ENCODE assay signal across 1 cellular context in genomic region chr11:18000760-18001159, GRCh38.
TF ChIP-seq lines count a peak whose summit lies in the region.

No MANE protein-coding gene starts in this region.

TF ChIP-seq in HepG2, 621 proteins besides CTCF, POLR2A, EP300 and RAD21 (continued from another document):
- TF ChIP-seq ARID5B (CRISPR knock-in tag; IDR thresholded peaks at IDR 0.05) (peak; percentile 88), ZNF121 (CRISPR knock-in tag; IDR thresholded peaks at IDR 0.05) (no peak; the same call in 1 of the 2 replicates), PATZ1 (CRISPR knock-in tag; IDR thresholded peaks at IDR 0.05) (0 out of 2 replicates have a peak, but pooled peaks have one; percentile 65), NCOA1 (CRISPR knock-in tag; IDR thresholded peaks at IDR 0.05) (no peak), ZNF225 (CRISPR knock-in tag; IDR thresholded peaks at IDR 0.05) (no peak), MYNN (CRISPR knock-in tag; IDR thresholded peaks at IDR 0.05; ENCODE audit: low read depth) (0 out of 2 replicates have a peak, but pooled peaks have one; percentile 55), CCDC6 (CRISPR knock-in tag; IDR thresholded peaks at IDR 0.05) (no peak), AGO1 (IDR thresholded peaks at IDR 0.05; ENCODE audit: low read depth, low read length, poor library complexity, severe bottlenecking) (no peak), ATAD3A (CRISPR knock-in tag; IDR thresholded peaks at IDR 0.05) (no peak), CREB1 (IDR thresholded peaks at IDR 0.05) (peak; percentile 60), CREB1 (CRISPR knock-in tag; IDR thresholded peaks at IDR 0.05) (peak; percentile 72), ZNF556 (CRISPR knock-in tag; IDR thresholded peaks at IDR 0.05; ENCODE audit: borderline replicate concordance) (no peak), ZNF772 (CRISPR knock-in tag; IDR thresholded peaks at IDR 0.05) (no peak), ATF4 (CRISPR knock-in tag; IDR thresholded peaks at IDR 0.05) (peak in 1 of 2 experiments; percentile 60; a peak in 2 of 4 replicates), SKIL (CRISPR knock-in tag; IDR thresholded peaks at IDR 0.05; ENCODE audit: borderline replicate concordance) (peak; percentile 61; the same call in 1 of the 2 replicates), FOXA3 (CRISPR knock-in tag; IDR thresholded peaks at IDR 0.05) (peak; percentile 91), TFAP4 (IDR thresholded peaks at IDR 0.05; ENCODE audit: borderline replicate concordance, low read depth) (peak; percentile 96), EED (CRISPR knock-in tag; IDR thresholded peaks at IDR 0.05) (no peak), ATF7-NPFF (CRISPR knock-in tag; IDR thresholded peaks at IDR 0.05; ENCODE audit: low read depth) (no peak), POLR2G (IDR thresholded peaks at IDR 0.05; ENCODE audit: low read depth, low read length) (no peak), HBP1 (CRISPR knock-in tag; IDR thresholded peaks at IDR 0.05; ENCODE audit: low read depth) (no peak), HDAC1 (CRISPR knock-in tag; IDR thresholded peaks at IDR 0.05) (peak; percentile 33; the same call in 1 of the 2 replicates), RFXAP (CRISPR knock-in tag; IDR thresholded peaks at IDR 0.05; ENCODE audit: borderline replicate concordance) (no peak), NR2F1 (CRISPR knock-in tag; IDR thresholded peaks at IDR 0.05) (no peak), RNF2 (conservative IDR thresholded peaks at IDR 0.05; ENCODE audit: low read depth) (no peak), HMG20A (CRISPR knock-in tag; IDR thresholded peaks at IDR 0.05; ENCODE audit: borderline replicate concordance) (peak; percentile 75; the same call in 1 of the 2 replicates), TP53 (CRISPR knock-in tag; conservative IDR thresholded peaks at IDR 0.05) (no peak), ZNF484 (CRISPR knock-in tag; IDR thresholded peaks at IDR 0.05; ENCODE audit: borderline replicate concordance, low read depth) (no peak), NR3C1 (CRISPR knock-in tag; IDR thresholded peaks at IDR 0.05) (no peak), KLF6 (CRISPR knock-in tag; IDR thresholded peaks at IDR 0.05) (0 out of 2 replicates have a peak, but pooled peaks have one; percentile 14), CREB3 (CRISPR knock-in tag; IDR thresholded peaks at IDR 0.05) (no peak), KDM3A (CRISPR knock-in tag; IDR thresholded peaks at IDR 0.05; ENCODE audit: low read depth) (no peak), REPIN1 (CRISPR knock-in tag; IDR thresholded peaks at IDR 0.05; ENCODE audit: borderline replicate concordance, low read depth) (peak; percentile 71; the same call in 1 of the 2 replicates), ZNF564 (CRISPR knock-in tag; IDR thresholded peaks at IDR 0.05) (no peak), GLMP (CRISPR knock-in tag; IDR thresholded peaks at IDR 0.05; ENCODE audit: borderline replicate concordance) (no peak), NONO (IDR thresholded peaks at IDR 0.05) (no peak), NONO (CRISPR knock-in tag; conservative IDR thresholded peaks at IDR 0.05) (no peak)
